Comparison of ENCODE assay signal across 14 cellular contexts in the genomic region with DNA sequence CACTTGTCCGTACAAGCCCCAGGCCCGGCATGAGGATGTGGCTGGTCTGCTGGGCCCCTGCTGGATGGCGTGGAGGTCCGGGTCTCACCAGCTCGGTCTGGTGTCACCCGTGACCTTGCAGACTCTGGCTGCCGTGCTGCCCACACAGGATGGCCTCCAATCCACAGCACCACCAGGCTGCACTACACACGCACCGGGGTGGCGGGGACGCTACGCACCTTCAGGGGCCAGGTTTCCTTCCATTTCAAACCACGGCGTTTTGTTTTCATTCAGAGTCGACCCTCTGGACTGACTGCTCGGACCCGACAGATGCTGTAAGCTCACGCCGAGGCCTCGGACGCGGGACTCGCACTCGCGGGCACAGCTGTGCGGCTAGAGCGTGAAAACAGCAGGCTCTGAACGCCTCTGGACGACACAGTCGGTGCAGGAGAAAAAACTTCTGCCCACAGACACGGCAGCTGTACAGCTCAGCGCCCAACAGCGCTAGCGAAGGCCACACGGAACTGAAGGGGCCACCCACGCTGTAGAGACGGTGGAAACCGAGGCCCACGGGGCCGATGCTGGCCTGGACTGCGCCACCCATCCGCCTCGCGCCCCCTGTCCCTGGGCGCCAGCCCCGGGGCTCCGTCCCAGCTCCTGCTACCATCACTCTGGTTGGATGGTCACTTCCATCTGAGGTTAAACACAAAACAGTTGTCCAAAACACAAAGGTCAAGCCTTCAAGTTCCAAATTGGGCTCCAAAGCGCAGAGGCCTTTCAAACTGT.
"Had no signal": no experiment of that assay in that cellular context is flagged by ENCODE, and none has a peak within 500 bp of the region (broad histone marks: within the 10 kb centered on the region; RNA-seq: fewer than 3 reads in every experiment).

No MANE protein-coding gene starts in this region.

- H3K27ac ChIP-seq: pancreas, skin epidermis, tibial nerve had no signal

- H3K27me3 Mint-ChIP-seq: activated CD8-positive, alpha-beta memory T cell treated with anti-CD3 and anti-CD28 coated beads, Interleukin-2, amount 10 ng/mL, durations not matched to agents 7 days and 5 days; activated naive CD8-positive, alpha-beta T cell treated with anti-CD3 and anti-CD28 coated beads for 36 hours; stimulated activated naive CD8-positive, alpha-beta T cell treated with anti-CD3 and anti-CD28 coated beads, Interleukin-15, amount 100 ng/mL, for 72 hours had no signal

- H3K27ac Mint-ChIP-seq: activated CD8-positive, alpha-beta memory T cell treated with anti-CD3 and anti-CD28 coated beads, Interleukin-2, amount 10 ng/mL, durations not matched to agents 7 days and 5 days; activated naive CD8-positive, alpha-beta T cell treated with anti-CD3 and anti-CD28 coated beads for 36 hours; nephron progenitor cell; stimulated activated naive CD8-positive, alpha-beta T cell treated with anti-CD3 and anti-CD28 coated beads, Interleukin-15, amount 100 ng/mL, for 72 hours had no signal

- H3K9me3 Mint-ChIP-seq: activated naive CD8-positive, alpha-beta T cell treated with anti-CD3 and anti-CD28 coated beads for 36 hours; activated T-cell treated with anti-CD3 and anti-CD28 coated beads, Interleukin-2, amount 50 U/mL, for 4 hours; nephron progenitor cell; stimulated activated naive CD8-positive, alpha-beta T cell treated with anti-CD3 and anti-CD28 coated beads, Interleukin-15, amount 100 ng/mL, for 72 hours had no signal

- H3K4me3 ChIP-seq: pancreas, skin epidermis, tibial nerve had no signal

- H3K36me3 ChIP-seq: pancreas, tibial nerve had no signal

- H3K9me3 ChIP-seq: pancreas, tibial nerve had no signal

- DNase-seq: activated CD4-positive, CD25-positive, alpha-beta regulatory T cell; activated CD8-positive, alpha-beta memory T cell treated with anti-CD3 and anti-CD28 coated beads, Interleukin-2, amount 10 ng/mL, durations not matched to agents 7 days and 5 days; activated effector memory CD4-positive, alpha-beta T cell treated with anti-CD3 and anti-CD28 coated beads, Interleukin-2, amount 50 U/mL, for 16 hours; activated naive CD8-positive, alpha-beta T cell treated with anti-CD3 and anti-CD28 coated beads for 36 hours; activated T-cell treated with anti-CD3 and anti-CD28 coated beads, Interleukin-2, amount 50 U/mL, for 4 hours; aorta; erythroblast; SHP77 treated with DMSO at 0.1 percent for 48 hours; stimulated activated CD4-positive, alpha-beta T cell treated with anti-CD3 and anti-CD28 coated beads, Interleukin-4, amount 100 ng/mL, for 4 hours; stimulated activated naive CD8-positive, alpha-beta T cell treated with anti-CD3 and anti-CD28 coated beads, Interleukin-15, amount 100 ng/mL, for 72 hours had no signal

- H3K36me3 Mint-ChIP-seq: activated CD8-positive, alpha-beta memory T cell treated with anti-CD3 and anti-CD28 coated beads, Interleukin-2, amount 10 ng/mL, durations not matched to agents 7 days and 5 days had no signal

- H3K27me3 ChIP-seq: pancreas, tibial nerve had no signal

- FAIRE-seq: pancreas had no signal

- H3K4me1 ChIP-seq: pancreas had no signal

- H3K4me3 Mint-ChIP-seq: activated CD8-positive, alpha-beta memory T cell treated with anti-CD3 and anti-CD28 coated beads, Interleukin-2, amount 10 ng/mL, durations not matched to agents 7 days and 5 days; activated naive CD8-positive, alpha-beta T cell treated with anti-CD3 and anti-CD28 coated beads for 36 hours; activated T-cell treated with anti-CD3 and anti-CD28 coated beads, Interleukin-2, amount 50 U/mL, for 4 hours; stimulated activated naive CD8-positive, alpha-beta T cell treated with anti-CD3 and anti-CD28 coated beads, Interleukin-15, amount 100 ng/mL, for 72 hours had no signal

- ATAC-seq: activated CD8-positive, alpha-beta memory T cell treated with anti-CD3 and anti-CD28 coated beads, Interleukin-2, amount 10 ng/mL, durations not matched to agents 7 days and 5 days; activated T-cell treated with anti-CD3 and anti-CD28 coated beads, Interleukin-2, amount 50 U/mL, for 4 hours; stimulated activated naive CD8-positive, alpha-beta T cell treated with anti-CD3 and anti-CD28 coated beads, Interleukin-15, amount 100 ng/mL, for 72 hours had no signal
